In the genomic region with DNA sequence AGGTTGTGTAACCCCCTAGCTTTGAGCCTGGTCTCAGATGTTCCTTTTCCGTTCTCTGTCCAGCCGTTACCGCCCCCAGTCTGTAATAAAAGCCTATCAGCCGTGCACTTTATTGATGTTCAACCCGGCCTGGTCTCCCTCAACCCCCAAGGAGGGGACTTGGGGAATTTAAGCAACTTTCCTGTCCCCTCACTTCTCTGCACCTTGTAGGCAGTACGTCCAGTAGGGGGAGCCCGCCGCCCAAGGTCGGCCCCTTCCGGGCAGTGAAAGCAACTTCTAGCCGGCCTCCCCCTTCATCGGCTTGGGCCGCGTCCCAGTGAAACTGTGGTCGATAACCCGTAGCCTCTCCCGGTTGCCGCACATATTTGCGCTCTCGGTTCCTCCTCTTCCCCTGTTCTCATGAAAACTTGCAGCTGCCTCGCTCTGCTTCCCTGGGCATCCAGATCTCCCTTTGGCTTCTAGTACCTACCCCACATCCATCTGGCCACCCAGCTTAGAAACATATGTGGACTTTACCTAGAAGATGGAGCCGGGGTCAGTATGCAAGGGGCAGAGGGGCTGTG, we compare ENCODE assay signal across 9 cellular contexts. TPM values are rescaled to one million over a fixed set of nuclear protein-coding genes. Genes with fewer than 3 reads are reported as not detected.
DNase-seq lines count a peak whose midpoint lies in the region; ATAC-seq and TF ChIP-seq lines count a peak whose summit lies in the region.
"Had no signal": no experiment of that assay in that cellular context is flagged by ENCODE, and none has a peak within 500 bp of the region (broad histone marks: within the 10 kb centered on the region; RNA-seq: fewer than 3 reads in every experiment).

No MANE protein-coding gene starts in this region.

- H3K36me3 ChIP-seq in CD8-positive, alpha-beta memory T cell (ENCODE audit: insufficient read depth, low read length) = no peaks in the 10 kb centered on the region
- H3K36me3 ChIP-seq in heart left ventricle = peaks cover 0 to 36% (median 16%) of the 10 kb centered on the region in 9 donors
- H3K36me3 ChIP-seq in transverse colon = no peaks in the 10 kb centered on the region

- intact Hi-C loops in heart left ventricle (cut with DNase I) = loop anchor here (1.0 to 10.0 kb wide), 8 partner anchors 21 to 107 kb away; partner anchors contain the start of genes SCRN2 (in 8 of the 10), SP2 (in 4 of the 10) and CDK5RAP3 (in 2 of the 10)
- intact Hi-C loops in posterior vena cava (cut with DNase I) = loop anchor here in 1 of 2 donors (5.0 kb wide), 1 partner anchor 52 kb away; the partner anchor contains the start of gene SP2
- intact Hi-C loops in transverse colon (cut with DNase I; ENCODE audit: low total_unique reads) = loop anchor here (5.0 to 10.0 kb wide), 2 partner anchors 47 to 104 kb away; partner anchors contain the start of gene SCRN2

- H3K4me1 ChIP-seq in CD8-positive, alpha-beta memory T cell (ENCODE audit: insufficient read depth, low read length) = peaks cover 46% of the 10 kb centered on the region
- peaks cover 5 to 53% (median 16%) of the 10 kb centered on the region in 12 donors for H3K4me1 ChIP-seq in heart left ventricle
- H3K4me1 ChIP-seq in transverse colon = peaks cover 20 to 80% (median 60%) of the 10 kb centered on the region in 4 donors

- in situ Hi-C loops in transverse colon (cut with MboI; ENCODE audit: low pct_ligation_motif_present in 1 of 4, low pct_unique_long_range_greater_than_20kb in 1 of 4, low sequenced_read_pairs in 3 of 4) = no loop called here

- 4 to 5% (median 4%) methylated on average over 22 of the region's 22 CpGs for WGBS in heart left ventricle, 4 donors
- WGBS in transverse colon (ENCODE audit: low coverage in 1 of 2), 2 donors = 3% methylated on average over 7 to 22 of the region's 22 CpGs

- CTCF ChIA-PET in CD8-positive, alpha-beta memory T cell (lab: Charles Lee) = interaction anchor here (0.8 to 17.2 kb wide), 22 partner anchors 8 to 678 kb away, joined by 3 to 191 read pairs (median 4); partner anchors contain the start of genes CDK5RAP3, PNPO, SCRN2 and SP2

- peak; percentile 59 for ATAC-seq in GM21723 (IDR thresholded peaks at IDR 0.05; ENCODE audit: unreplicated experiment)
- ATAC-seq in activated naive CD8-positive, alpha-beta T cell treated with anti-CD3 and anti-CD28 coated beads, Interleukin-2, amount 50 U/mL, for 24 hours = peak; percentile 67
- ATAC-seq in heart left ventricle = peak; percentile 68 to 89 (median 84)

- no peak overlapping the region for H3K27ac ChIP-seq in CD8-positive, alpha-beta memory T cell (ENCODE audit: low read depth, low read length)
- H3K27ac ChIP-seq in heart left ventricle = peak overlapping the region; percentile 23 to 76 (median 58)
- peak overlapping the region; percentile 88 to 93 (median 90) for H3K27ac ChIP-seq in transverse colon

- H3K4me3 Mint-ChIP-seq in CD8-positive, alpha-beta memory T cell = peak overlapping the region in 6 of 7 donors; percentile 68 to 88 (median 74)
- H3K4me3 Mint-ChIP-seq in activated naive CD8-positive, alpha-beta T cell treated with anti-CD3 and anti-CD28 coated beads, Interleukin-2, amount 50 U/mL, for 24 hours = peak overlapping the region; percentile 66

- H3K27me3 Mint-ChIP-seq in CD8-positive, alpha-beta memory T cell = no peaks in the 10 kb centered on the region
- H3K27me3 Mint-ChIP-seq in activated naive CD8-positive, alpha-beta T cell treated with anti-CD3 and anti-CD28 coated beads, Interleukin-2, amount 50 U/mL, for 24 hours = no peaks in the 10 kb centered on the region

- peak overlapping the region; percentile 61 for H3K4me3 ChIP-seq in CD8-positive, alpha-beta memory T cell (ENCODE audit: low read length)
- H3K4me3 ChIP-seq in heart left ventricle = peak overlapping the region in 10 of 12 donors; percentile 31 to 49 (median 38)
- peak overlapping the region in 3 of 4 donors; percentile 9 to 25 (median 12) for H3K4me3 ChIP-seq in transverse colon

- TF ChIP-seq POLR2A in heart left ventricle (IDR thresholded peaks at IDR 0.05) = peak in 1 of 2 donors; percentile 7
- peak; percentile 39 for TF ChIP-seq POLR2A in transverse colon (IDR thresholded peaks at IDR 0.05)

- H3K9me3 Mint-ChIP-seq in CD8-positive, alpha-beta memory T cell = no peaks in the 10 kb centered on the region
- H3K9me3 Mint-ChIP-seq in activated naive CD8-positive, alpha-beta T cell treated with anti-CD3 and anti-CD28 coated beads, Interleukin-2, amount 50 U/mL, for 24 hours = no peaks in the 10 kb centered on the region

- H3K36me3 Mint-ChIP-seq in CD8-positive, alpha-beta memory T cell = peaks cover 0 to 26% (median 10%) of the 10 kb centered on the region in 3 donors
- peaks cover 24% of the 10 kb centered on the region for H3K36me3 Mint-ChIP-seq in activated naive CD8-positive, alpha-beta T cell treated with anti-CD3 and anti-CD28 coated beads, Interleukin-2, amount 50 U/mL, for 24 hours (ENCODE audit: low read depth)

- H3K4me1 Mint-ChIP-seq in CD8-positive, alpha-beta memory T cell = peaks cover 31 to 42% (median 34%) of the 10 kb centered on the region in 3 donors
- peaks cover 44% of the 10 kb centered on the region for H3K4me1 Mint-ChIP-seq in activated naive CD8-positive, alpha-beta T cell treated with anti-CD3 and anti-CD28 coated beads, Interleukin-2, amount 50 U/mL, for 24 hours

- DNase-seq in CD8-positive, alpha-beta memory T cell = peak; percentile 60 to 85 (median 75)
- DNase-seq in NCI-H128 (lab: John Stamatoyannopoulos, UW; ENCODE audit: unreplicated experiment) (peak; percentile 61), SW480 (ENCODE audit: low spot score) (peak; percentile 75), heart left ventricle (peak; percentile 88 to 95 (median 89)), posterior vena cava (ENCODE audit: low spot score) (peak; percentile 97), transverse colon (peak; percentile 95)
- DNase-seq in activated naive CD8-positive, alpha-beta T cell treated with anti-CD3 and anti-CD28 coated beads, Interleukin-2, amount 50 U/mL, for 24 hours = peak; percentile 90

- TF ChIP-seq CTCF in heart left ventricle (IDR thresholded peaks at IDR 0.05) (peak; percentile 85 to 96 (median 88)), transverse colon (IDR thresholded peaks at IDR 0.05) (peak; percentile 90 to 95 (median 92))

- H3K27me3 ChIP-seq in CD8-positive, alpha-beta memory T cell (ENCODE audit: insufficient read depth, low read length, poor library complexity, severe bottlenecking) = no peaks in the 10 kb centered on the region
- H3K27me3 ChIP-seq in heart left ventricle (no peaks in the 10 kb centered on the region), transverse colon (no peaks in the 10 kb centered on the region)

- peak overlapping the region; percentile 25 to 88 (median 73) for H3K27ac Mint-ChIP-seq in CD8-positive, alpha-beta memory T cell
- H3K27ac Mint-ChIP-seq in activated naive CD8-positive, alpha-beta T cell treated with anti-CD3 and anti-CD28 coated beads, Interleukin-2, amount 50 U/mL, for 24 hours = peak overlapping the region; percentile 76

- H3K9me3 ChIP-seq in CD8-positive, alpha-beta memory T cell (ENCODE audit: low read length) = no peaks in the 10 kb centered on the region
- H3K9me3 ChIP-seq in heart left ventricle (no peaks in the 10 kb centered on the region), transverse colon (no peaks in the 10 kb centered on the region)

- no peak for TF ChIP-seq EP300 in transverse colon (IDR thresholded peaks at IDR 0.05; ENCODE audit: low read depth)

- POLR2A ChIA-PET in CD8-positive, alpha-beta memory T cell (lab: Charles Lee) = interaction anchor here (1.2 kb wide), 1 partner anchor 8 kb away, joined by 5 read pairs; the partner anchor contains the start of gene PNPO

RNA-seq across cellular contexts. Expression of gene PNPO, which starts 7.9 kb away (rescaled TPM):
- total RNA-seq in CD8-positive, alpha-beta memory T cell = 10 to 100 TPM; 55.5 to 57.7 TPM
- polyA plus RNA-seq in CD8-positive, alpha-beta memory T cell = 20.3 TPM
- 10 to 100 TPM; 24.2 to 45.0 (median 36.1) TPM for total RNA-seq in heart left ventricle
- 10 to 100 TPM; 12.6 to 16.1 TPM for polyA plus RNA-seq in heart left ventricle
- total RNA-seq in posterior vena cava = 10 to 100 TPM; 14.5 to 18.8 TPM
- 10 to 100 TPM in 3 of 4 donors, 1 to 10 TPM in 1; 7.4 to 83.8 (median 31.6) TPM for total RNA-seq in transverse colon

RNA-seq across cellular contexts. Expression of gene PRR15L, which starts 8.4 kb away (rescaled TPM):
- total RNA-seq in CD8-positive, alpha-beta memory T cell = not detected
- polyA plus RNA-seq in CD8-positive, alpha-beta memory T cell = not detected
- total RNA-seq in heart left ventricle (1 to 10 TPM in 1 of 9 donors, not detected in 8; 2.7 TPM), posterior vena cava (not detected), transverse colon (100 to 1,000 TPM; 111 to 230 (median 182) TPM)
- under 1 TPM in 1 of 2 donors, not detected in 1; 0.04 TPM for polyA plus RNA-seq in heart left ventricle
- total RNA-seq: activated CD8-positive, alpha-beta memory T cell treated with anti-CD3 and anti-CD28 coated beads for 36 hours had no signal

RNA-seq across cellular contexts. Expression of gene CDK5RAP3, which starts 21.6 kb away (rescaled TPM):
- 100 to 1,000 TPM; 178 to 184 TPM for total RNA-seq in CD8-positive, alpha-beta memory T cell
- polyA plus RNA-seq in CD8-positive, alpha-beta memory T cell = 81.3 TPM
- 10 to 100 TPM; 41.2 to 80.9 (median 53.6) TPM for total RNA-seq in heart left ventricle
- polyA plus RNA-seq in heart left ventricle = 10 to 100 TPM; 53.8 to 56.6 TPM
- 10 to 100 TPM; 80.3 to 95.8 TPM for total RNA-seq in posterior vena cava
- 100 to 1,000 TPM; 159 to 540 (median 296) TPM for total RNA-seq in transverse colon

RNA-seq across cellular contexts. Expression of gene SP2, which starts 53.2 kb away (rescaled TPM):
- total RNA-seq in CD8-positive, alpha-beta memory T cell = 10 to 100 TPM; 21.5 to 22.1 TPM
- 13.4 TPM for polyA plus RNA-seq in CD8-positive, alpha-beta memory T cell
- total RNA-seq in heart left ventricle (10 to 100 TPM; 11.1 to 21.2 (median 16.7) TPM), posterior vena cava (10 to 100 TPM; 13.0 to 15.8 TPM), transverse colon (10 to 100 TPM in 3 of 4 donors, 1 to 10 TPM in 1; 8.3 to 22.1 (median 17.4) TPM)
- polyA plus RNA-seq in heart left ventricle = 10 to 100 TPM in 1 of 2 donors, 1 to 10 TPM in 1; 4.1 to 15.8 TPM

Comparison
In these comparisons a context has a peak if more than half of its experiments do, and no peak if none do; other contexts are left out.
1. RNA of gene PRR15L, which starts 8.4 kb away (total RNA-seq): 111 to 230 TPM in transverse colon; not detected in posterior vena cava, not detected in CD8-positive, alpha-beta memory T cell and 2.7 TPM in heart left ventricle; every median in the first group is over 10 times any median in the second.
2. Peak in every context shown above with its lines, with median percentiles within 50 percentile points of each other: DNase-seq, H3K4me3 ChIP-seq and ATAC-seq.